Comparison of ENCODE assay signal across 21 cellular contexts in the genomic region with DNA sequence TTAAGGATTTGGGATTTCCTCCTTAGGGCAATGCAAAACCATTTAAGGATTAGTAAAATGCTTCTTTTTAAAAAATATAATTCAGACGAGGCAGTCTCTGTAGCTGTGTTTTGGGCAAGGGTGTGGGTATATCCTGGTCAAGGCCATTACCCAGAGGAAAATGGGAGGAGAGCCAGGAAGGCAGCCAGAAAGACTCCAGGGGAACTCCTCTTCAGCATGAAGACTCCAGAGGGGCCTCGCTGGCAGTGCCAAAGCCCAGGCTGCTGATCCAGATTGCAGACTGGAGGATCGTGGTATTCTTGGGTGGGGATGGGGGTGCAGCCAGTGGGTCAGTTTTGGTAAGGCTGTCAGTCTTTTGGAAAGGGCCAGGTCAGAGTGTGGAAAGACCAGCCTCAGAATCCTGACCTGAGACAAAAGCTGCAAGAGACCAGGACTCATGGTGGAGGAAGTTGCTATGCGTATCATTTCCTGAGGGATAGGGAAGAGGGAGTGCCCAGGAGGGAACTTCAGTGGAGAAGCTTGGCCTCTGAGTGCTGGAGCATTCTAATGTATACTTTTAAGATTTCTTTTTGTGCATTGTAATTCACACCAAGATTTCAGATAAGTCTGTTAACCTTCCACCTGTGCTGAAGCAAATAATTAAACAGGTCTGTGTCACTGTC. TPM values are rescaled to one million over a fixed set of nuclear protein-coding genes. Genes with fewer than 3 reads are reported as not detected.
DNase-seq lines count a peak whose midpoint lies in the region; ATAC-seq, FAIRE-seq and TF ChIP-seq lines count a peak whose summit lies in the region.
"Had no signal": no experiment of that assay in that cellular context is flagged by ENCODE, and none has a peak within 500 bp of the region (broad histone marks: within the 10 kb centered on the region; RNA-seq: fewer than 3 reads in every experiment).

No MANE protein-coding gene starts in this region.

- no peak for TF ChIP-seq POLR2A in A549 (IDR thresholded peaks at IDR 0.05; ENCODE audit: low read length)

- H3K27me3 ChIP-seq in GM23248 (replicated peaks; ENCODE audit: insufficient read depth) (no peaks in the 10 kb centered on the region), astrocyte (ENCODE audit: insufficient read depth, low read length) (no peaks in the 10 kb centered on the region)
- H3K27me3 ChIP-seq: BE2C had no signal

- H3K27me3 Mint-ChIP-seq in astrocyte (ENCODE audit: low read depth, unreplicated experiment) (peaks cover 12% of the 10 kb centered on the region), mesothelial cell of epicardium (ENCODE audit: low read depth) (peaks cover 20% of the 10 kb centered on the region), T-helper 17 cell (peaks cover 11% of the 10 kb centered on the region)

- H3K4me2 ChIP-seq in A549 (no peak overlapping the region), GM23248 (ENCODE audit: unreplicated experiment) (no peak overlapping the region), astrocyte (ENCODE audit: low read length) (no peak overlapping the region)

- CTCF ChIA-PET in A549 (lab: Yijun Ruan, JAX), result interaction anchor here (0.7 to 2.4 kb wide), 7 partner anchors 9 to 241 kb away, joined by 3 to 10 read pairs (median 5); no protein-coding TSS in a partner anchor

- POLR2A ChIA-PET in A549 (lab: Yijun Ruan, JAX), result no interaction called here

- no peaks in the 10 kb centered on the region for H3K36me3 ChIP-seq in GM23248 (ENCODE audit: low read depth)
- H3K36me3 ChIP-seq in astrocyte (ENCODE audit: insufficient read depth, low read length), result no peaks in the 10 kb centered on the region
- H3K36me3 ChIP-seq: BE2C had no signal

- H3K79me2 ChIP-seq in GM23248 (ENCODE audit: insufficient read depth) (no peaks in the 10 kb centered on the region), astrocyte (ENCODE audit: insufficient read depth, low read length) (no peaks in the 10 kb centered on the region)

- no peak for TF ChIP-seq RAD21 in A549 (conservative IDR thresholded peaks at IDR 0.05 in 1 of 2, IDR thresholded peaks at IDR 0.05 in 1 of 2)

- H3K4me1 ChIP-seq in A549, result no peaks in the 10 kb centered on the region
- peaks cover 24% of the 10 kb centered on the region for H3K4me1 ChIP-seq in GM23248 (ENCODE audit: insufficient read depth)
- peaks cover 8% of the 10 kb centered on the region for H3K4me1 ChIP-seq in astrocyte (ENCODE audit: insufficient read depth, low read length)
- H3K4me1 ChIP-seq: BE2C had no signal

- no peaks in the 10 kb centered on the region for H3K9me2 ChIP-seq in GM23248 (ENCODE audit: insufficient read depth)

- ATAC-seq in A549, result peak; percentile 25 to 38; a peak in 3 of 6 replicates
- ATAC-seq in T-helper 17 cell, result no peak
- ATAC-seq: K562, Panc1 had no signal

- TF ChIP-seq EP300 in A549 (IDR thresholded peaks at IDR 0.05), result no peak

- H3K9me3 Mint-ChIP-seq in astrocyte (ENCODE audit: unreplicated experiment) (peaks cover 5% of the 10 kb centered on the region), mesothelial cell of epicardium (peaks cover 7% of the 10 kb centered on the region)
- H3K9me3 Mint-ChIP-seq: CD4-positive, CD25-positive, alpha-beta regulatory T cell had no signal

- 62% methylated on average over 4 of the region's 4 CpGs for WGBS in A549 (ENCODE audit: missing lambda C conversion rate)
- 23 to 39% methylated on average over 4 of the region's 4 CpGs for WGBS in GM23248 (ENCODE audit: low coverage in 1 of 2, low lambda C conversion rate in 2 of 2, missing lambda C conversion rate in 2 of 2), 2 experiments

- H4K20me1 ChIP-seq in GM23248 (ENCODE audit: insufficient read depth) (no peaks in the 10 kb centered on the region), astrocyte (ENCODE audit: insufficient read depth, low read length) (no peaks in the 10 kb centered on the region)

- H3K9ac ChIP-seq in GM23248 (no peak overlapping the region), astrocyte (ENCODE audit: low read length) (no peak overlapping the region)

- FAIRE-seq in A549 (lab: Jason Lieb, UNC) (no peak), astrocyte (lab: Jason Lieb, UNC) (no peak), urothelium cell line (lab: Jason Lieb, UNC) (no peak)
- FAIRE-seq: A204.1, GM12891, K562 had no signal

- H2AFZ ChIP-seq in GM23248 (peak overlapping the region; percentile 76), astrocyte (ENCODE audit: low read depth, low read length) (peak overlapping the region; percentile 38)

- no peaks in the 10 kb centered on the region for H3K36me3 Mint-ChIP-seq in astrocyte (ENCODE audit: low read depth, unreplicated experiment)
- no peaks in the 10 kb centered on the region for H3K36me3 Mint-ChIP-seq in mesothelial cell of epicardium
- H3K36me3 Mint-ChIP-seq in T-helper 17 cell (ENCODE audit: low read depth), result no peaks in the 10 kb centered on the region
- H3K36me3 Mint-ChIP-seq: CD4-positive, CD25-positive, alpha-beta regulatory T cell had no signal

- no peak for DNase-seq in A549 (ENCODE audit: low read depth in 1 of 2, low spot score in 1 of 2)
- DNase-seq in GM23248, result peak; percentile 23
- DNase-seq in astrocyte (ENCODE audit: low read depth), result no peak
- DNase-seq in kidney tubule cell (ENCODE audit: low spot score), result peak; percentile 27
- DNase-seq in mesothelial cell of epicardium (ENCODE audit: low spot score in 2 of 2, unreplicated experiment in 2 of 2), result no peak
- DNase-seq in urothelium cell line (ENCODE audit: low spot score), result no peak
- no peak for DNase-seq in KG1 (lab: John Stamatoyannopoulos, UW)
- no peak for DNase-seq in T-helper 17 cell
- DNase-seq: BE2C; CD4-positive, CD25-positive, alpha-beta regulatory T cell; COR-L47; DMS79 treated with DMSO at 0.1 percent for 48 hours; NCI-H1092 treated with DMSO at 0.1 percent for 48 hours; NCI-H1436 treated with DMSO at 0.1 percent for 48 hours; NCI-H1930; NCI-H510A; SIG-M5 had no signal

- peaks cover 7% of the 10 kb centered on the region for H3K4me1 Mint-ChIP-seq in astrocyte (ENCODE audit: low read depth, unreplicated experiment)
- no peaks in the 10 kb centered on the region for H3K4me1 Mint-ChIP-seq in mesothelial cell of epicardium
- H3K4me1 Mint-ChIP-seq in T-helper 17 cell, result no peaks in the 10 kb centered on the region
- H3K4me1 Mint-ChIP-seq: CD4-positive, CD25-positive, alpha-beta regulatory T cell had no signal

- H3K4me3 ChIP-seq in A549 (no peak overlapping the region), GM23248 (no peak overlapping the region), astrocyte (ENCODE audit: insufficient read depth, low read depth, low read length) (no peak overlapping the region)
- H3K4me3 ChIP-seq: K562 had no signal

- in situ Hi-C loops in GM23248 (cut with MboI), result no loop called here

- H3K27ac ChIP-seq in A549 (no peak overlapping the region), GM23248 (no peak overlapping the region), astrocyte (ENCODE audit: low read depth, low read length) (no peak overlapping the region)

- TF ChIP-seq CTCF in A549 (IDR thresholded peaks at IDR 0.05) (no peak), astrocyte (IDR thresholded peaks at IDR 0.05; ENCODE audit: insufficient read depth, low read depth, low read length) (no peak), mesothelial cell of epicardium (IDR thresholded peaks at IDR 0.05; ENCODE audit: unreplicated experiment) (no peak)

- H3K4me3 Mint-ChIP-seq in astrocyte (ENCODE audit: unreplicated experiment), result no peak overlapping the region
- no peak overlapping the region for H3K4me3 Mint-ChIP-seq in mesothelial cell of epicardium
- H3K4me3 Mint-ChIP-seq in T-helper 17 cell, result no peak overlapping the region
- H3K4me3 Mint-ChIP-seq: CD4-positive, CD25-positive, alpha-beta regulatory T cell had no signal

- no peaks in the 10 kb centered on the region for H3F3A ChIP-seq in GM23248 (ENCODE audit: insufficient read depth)

- H3K9me3 ChIP-seq in A549 (no peaks in the 10 kb centered on the region), GM23248 (ENCODE audit: low read depth) (no peaks in the 10 kb centered on the region), astrocyte (ENCODE audit: insufficient read depth, low read depth, low read length) (no peaks in the 10 kb centered on the region), T-helper 17 cell (ENCODE audit: control insufficient read depth, low read length, poor library complexity, severe bottlenecking) (no peaks in the 10 kb centered on the region)
- H3K9me3 ChIP-seq: BE2C had no signal

- H3K27ac Mint-ChIP-seq in astrocyte (ENCODE audit: unreplicated experiment) (no peak overlapping the region), mesothelial cell of epicardium (no peak overlapping the region), T-helper 17 cell (no peak overlapping the region)
- H3K27ac Mint-ChIP-seq: CD4-positive, CD25-positive, alpha-beta regulatory T cell had no signal

TF ChIP-seq in A549, 52 proteins besides CTCF, POLR2A, EP300 and RAD21:
- no peak for TF ChIP-seq CEBPB (IDR thresholded peaks at IDR 0.05)
- no peak for TF ChIP-seq KDM5A (IDR thresholded peaks at IDR 0.05)
- TF ChIP-seq HOXB13 (CRISPR knock-in tag; IDR thresholded peaks at IDR 0.05; ENCODE audit: low read depth), result no peak
- TF ChIP-seq EHMT2 (IDR thresholded peaks at IDR 0.05; ENCODE audit: low read depth), result no peak
- TF ChIP-seq CBX2 (IDR thresholded peaks at IDR 0.05; ENCODE audit: borderline replicate concordance, low read depth), result no peak
- no peak for TF ChIP-seq ZC3H11A (IDR thresholded peaks at IDR 0.05)
- no peak for TF ChIP-seq CHD2 (IDR thresholded peaks at IDR 0.05; ENCODE audit: low read length, partially characterized antibody)
- TF ChIP-seq KDM1A (IDR thresholded peaks at IDR 0.05; ENCODE audit: low read depth), result no peak
- no peak for TF ChIP-seq ZFP36 (IDR thresholded peaks at IDR 0.05; ENCODE audit: borderline replicate concordance, partially characterized antibody)
- no peak for TF ChIP-seq GATA3 (IDR thresholded peaks at IDR 0.05; ENCODE audit: borderline replicate concordance)

RNA-seq across cellular contexts. Expression of a gene that starts 20.9 kb away (rescaled TPM):
- polyA plus RNA-seq in A549 (2011; rRNA removed) (21.6 and 30.8 TPM in 2 replicates), A549 (2017; fragmentation: RNase III; extraction: RNeasy Plus Mini Kit Qiagen cat#74134 plus additional on column Dnase treatment) (18.7 to 21.8 TPM (median 21.7 TPM) in 3 replicates), GM23248 (2016; fragmentation: Nextera tagmentation; extraction: Ambion mirVana) (34.4 and 35.0 TPM in 2 replicates)
- polyA plus RNA-seq in A549 (2012; cell fraction: cytosol; rRNA removed), result 13.5 and 17.0 TPM in 2 replicates
- polyA plus RNA-seq in A549 (2012; cell fraction: nucleus; rRNA removed), result 16.9 and 20.7 TPM in 2 replicates
- polyA minus RNA-seq in A549 (2011; rRNA and poly(A)+ RNA removed), result 34.2 and 38.7 TPM in 2 replicates
- 71.9 and 76.6 TPM in 2 replicates for total RNA-seq in GM23248 (2014; rRNA removed; shearing (Covaris generic))
- total RNA-seq in astrocyte (56.0 and 70.5 TPM in 2 replicates), mesothelial cell of epicardium (23.3 to 25.4 TPM (median 25.1 TPM) in 3 replicates), T-helper 17 cell (10 to 100 TPM; 13.1 to 19.4 TPM)

Comparison
In these comparisons a context has a peak if more than half of its experiments do, and no peak if none do; other contexts are left out.
1. DNase-seq: peak in GM23248 (single experiment) and kidney tubule cell (single experiment); none in A549 (0 of 2), astrocyte (single experiment), mesothelial cell of epicardium (0 of 2), urothelium cell line (single experiment), KG1 (single experiment) and T-helper 17 cell (0 of 3).